8 cellular contexts compared by ENCODE assay signal in the genomic region with DNA sequence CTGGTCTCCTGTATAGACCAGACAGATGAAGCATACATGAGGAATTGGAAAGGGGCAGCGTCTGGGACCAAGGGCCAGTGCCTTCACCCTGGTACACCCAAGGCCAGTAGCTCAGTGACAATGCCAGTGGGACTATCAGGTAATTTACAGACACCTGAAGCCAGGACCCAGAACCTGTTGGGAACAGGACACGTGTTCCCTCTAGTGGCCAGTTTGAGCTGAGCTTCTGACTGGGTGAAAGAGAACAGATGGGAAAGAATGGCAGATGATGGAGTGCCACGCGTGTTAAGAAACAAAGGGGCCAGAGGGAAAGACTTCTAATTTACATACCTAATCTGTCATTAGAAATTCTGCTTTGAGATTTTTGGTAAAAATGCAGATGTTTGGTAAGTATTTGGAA. TPM values are rescaled to one million over a fixed set of nuclear protein-coding genes. Genes with fewer than 3 reads are reported as not detected.
A peak's percentile ranks its signal among the peaks of the same experiment; 100 is the strongest.
DNase-seq lines count a peak whose midpoint lies in the region; ATAC-seq, FAIRE-seq and TF ChIP-seq lines count a peak whose summit lies in the region.

No MANE protein-coding gene starts in this region.

- peaks cover 11% of the 10 kb centered on the region for H3K4me1 Mint-ChIP-seq in activated CD8-positive, alpha-beta T cell treated with anti-CD3 and anti-CD28 coated beads, Interleukin-2, amount 10 ng/mL, durations not matched to agents 7 days and 5 days (ENCODE audit: low read depth)

- H3K27me3 ChIP-seq in A673 (replicated peaks; ENCODE audit: insufficient read depth, low read depth, low read length, poor library complexity) (peaks cover 15% of the 10 kb centered on the region), small intestine (ENCODE audit: control insufficient read depth in 2 of 2, insufficient read depth in 2 of 2, low read length in 2 of 2) (no peaks in the 10 kb centered on the region)

- peak; percentile 63 for TF ChIP-seq CTCF in A673 (conservative IDR thresholded peaks at IDR 0.05; ENCODE audit: low read depth, low read length)
- peak; percentile 72 for TF ChIP-seq CTCF in fibroblast of villous mesenchyme (IDR thresholded peaks at IDR 0.05; ENCODE audit: insufficient read depth, low read depth, low read length)

- BruUV-seq in A673 (replicated peaks; lab: Mats Ljungman, UMichigan): no TSS peak

- peaks cover 2% of the 10 kb centered on the region for H3K27me3 Mint-ChIP-seq in activated CD8-positive, alpha-beta T cell treated with anti-CD3 and anti-CD28 coated beads, Interleukin-2, amount 10 ng/mL, durations not matched to agents 7 days and 5 days (ENCODE audit: low read depth)

- DNase-seq in A673 (ENCODE audit: low spot score): peak; percentile 7
- DNase-seq in HPDE6-E6E7 (ENCODE audit: extremely low spot score): peak; percentile 5
- peak; percentile 74 for DNase-seq in activated CD8-positive, alpha-beta T cell treated with anti-CD3 and anti-CD28 coated beads, Interleukin-2, amount 10 ng/mL, durations not matched to agents 7 days and 5 days
- DNase-seq in fibroblast of villous mesenchyme (ENCODE audit: low read depth): peak; percentile 33
- DNase-seq in small intestine: peak; percentile 82
- DNase-seq in OCI-M1 (lab: John Stamatoyannopoulos, UW): no peak
- DNase-seq in COR-L47 (lab: John Stamatoyannopoulos, UW): no peak

- 6 to 23% (median 21%) methylated on average over 4 of the region's 4 CpGs for WGBS in small intestine, 3 donors

- H3K4me3 Mint-ChIP-seq in activated CD8-positive, alpha-beta T cell treated with anti-CD3 and anti-CD28 coated beads, Interleukin-2, amount 10 ng/mL, durations not matched to agents 7 days and 5 days: no peak overlapping the region

- intact Hi-C loops in A673 (cut with micrococcal nuclease; ENCODE audit: unreplicated experiment): no loop called here

- no peaks in the 10 kb centered on the region for H3K9me3 Mint-ChIP-seq in activated CD8-positive, alpha-beta T cell treated with anti-CD3 and anti-CD28 coated beads, Interleukin-2, amount 10 ng/mL, durations not matched to agents 7 days and 5 days (ENCODE audit: insufficient read depth)

- H3K36me3 ChIP-seq in A673 (ENCODE audit: insufficient read depth, low read length, poor library complexity, severe bottlenecking): no peaks in the 10 kb centered on the region
- H3K36me3 ChIP-seq in small intestine (ENCODE audit: control insufficient read depth in 2 of 2, insufficient read depth in 2 of 2, low read length in 2 of 2): no peaks in the 10 kb centered on the region

- CTCF ChIA-PET in A673 (lab: Charles Lee): no interaction called here
- CTCF ChIA-PET in activated CD8-positive, alpha-beta T cell treated with anti-CD3 and anti-CD28 coated beads, Interleukin-2, amount 10 ng/mL, durations not matched to agents 7 days and 5 days (lab: Charles Lee): interaction anchor here (0.7 to 7.5 kb wide), 26 partner anchors 9 to 252 kb away, joined by 3 to 238 read pairs (median 4); partner anchors contain the start of gene RPSA

- no peak for FAIRE-seq in small intestine (lab: Jason Lieb, UNC)

- H3K4me3 ChIP-seq in A673 (ENCODE audit: low read depth, low read length, poor library complexity, severe bottlenecking) (no peak overlapping the region), fibroblast of villous mesenchyme (ENCODE audit: low read depth, low read length) (no peak overlapping the region), small intestine (ENCODE audit: low read depth in 1 of 2, low read length in 2 of 2) (no peak overlapping the region)

- peak; percentile 85 for ATAC-seq in GM19372 (IDR thresholded peaks at IDR 0.05; ENCODE audit: low read depth, unreplicated experiment)
- peak; percentile 76 for ATAC-seq in activated CD8-positive, alpha-beta T cell treated with anti-CD3 and anti-CD28 coated beads, Interleukin-2, amount 10 ng/mL, durations not matched to agents 7 days and 5 days

- H3K9me3 ChIP-seq in A673 (ENCODE audit: low read depth, low read length, poor library complexity, severe bottlenecking) (no peaks in the 10 kb centered on the region), small intestine (ENCODE audit: control insufficient read depth, low read depth) (no peaks in the 10 kb centered on the region)

- POLR2A ChIA-PET in A673 (lab: Charles Lee; ENCODE audit: low non-redundant PET): no interaction called here
- POLR2A ChIA-PET in activated CD8-positive, alpha-beta T cell treated with anti-CD3 and anti-CD28 coated beads, Interleukin-2, amount 10 ng/mL, durations not matched to agents 7 days and 5 days (lab: Charles Lee): interaction anchor here (0.9 to 2.6 kb wide), 4 partner anchors 9 to 87 kb away, joined by 3 to 8 read pairs (median 5); partner anchors contain the start of gene RPSA

- H3K36me3 Mint-ChIP-seq in activated CD8-positive, alpha-beta T cell treated with anti-CD3 and anti-CD28 coated beads, Interleukin-2, amount 10 ng/mL, durations not matched to agents 7 days and 5 days (ENCODE audit: low read depth): no peaks in the 10 kb centered on the region

- no peak overlapping the region for H3K27ac Mint-ChIP-seq in activated CD8-positive, alpha-beta T cell treated with anti-CD3 and anti-CD28 coated beads, Interleukin-2, amount 10 ng/mL, durations not matched to agents 7 days and 5 days

- H3K4me1 ChIP-seq in A673 (ENCODE audit: insufficient read depth, low read length, poor library complexity, severe bottlenecking): no peaks in the 10 kb centered on the region
- H3K4me1 ChIP-seq in small intestine (ENCODE audit: control insufficient read depth in 2 of 2, insufficient read depth in 1 of 2, low read depth in 1 of 2, low read length in 1 of 2): no peaks in the 10 kb centered on the region

- H3K27ac ChIP-seq in A673 (ENCODE audit: low read depth, low read length, poor library complexity, severe bottlenecking) (no peak overlapping the region), small intestine (ENCODE audit: low read depth in 1 of 2, low read length in 1 of 2) (no peak overlapping the region)

RNA-seq across cellular contexts. Expression of gene SLC25A38, which starts 5.1 kb away (rescaled TPM):
- total RNA-seq in A673 (2021) (13.7 and 15.6 TPM in 2 replicates), fibroblast of villous mesenchyme (18.4 and 22.5 TPM in 2 replicates)
- 10 to 100 TPM; 40.2 to 42.4 TPM for total RNA-seq in activated CD8-positive, alpha-beta T cell treated with anti-CD3 and anti-CD28 coated beads, Interleukin-2, amount 10 ng/mL, durations not matched to agents 7 days and 5 days
- 10 to 100 TPM; 17.3 to 33.3 (median 28.2) TPM for polyA plus RNA-seq in small intestine

RNA-seq across cellular contexts. Expression of gene RPSA, which starts 28.4 kb away (rescaled TPM):
- total RNA-seq in A673 (2021): 944 and 994 TPM in 2 replicates
- total RNA-seq in activated CD8-positive, alpha-beta T cell treated with anti-CD3 and anti-CD28 coated beads, Interleukin-2, amount 10 ng/mL, durations not matched to agents 7 days and 5 days: 1,000 to 10,000 TPM; 1,654 to 1,730 TPM
- total RNA-seq in fibroblast of villous mesenchyme: 964 and 1,304 TPM in 2 replicates
- polyA plus RNA-seq in small intestine: 1,000 to 10,000 TPM in 2 of 3 donors, 100 to 1,000 TPM in 1; 893 to 2,034 (median 1,412) TPM

RNA-seq across cellular contexts. Expression of gene CCR8, which starts 48.6 kb away (rescaled TPM):
- total RNA-seq in A673 (2021) (not detected in 2 replicates), fibroblast of villous mesenchyme (not detected in 2 replicates)
- total RNA-seq in activated CD8-positive, alpha-beta T cell treated with anti-CD3 and anti-CD28 coated beads, Interleukin-2, amount 10 ng/mL, durations not matched to agents 7 days and 5 days: under 1 TPM; 0.55 to 0.94 TPM
- not detected for polyA plus RNA-seq in small intestine

Comparison
In these comparisons a context has a peak if more than half of its experiments do, and no peak if none do; other contexts are left out.
1. DNase-seq: peak in A673 (single experiment), HPDE6-E6E7 (single experiment), activated CD8-positive, alpha-beta T cell treated with anti-CD3 and anti-CD28 coated beads, Interleukin-2, amount 10 ng/mL, durations not matched to agents 7 days and 5 days (single experiment), fibroblast of villous mesenchyme (single experiment) and small intestine (single experiment); none in OCI-M1 (single experiment) and COR-L47 (single experiment).